In genomic region chr12:46292754-46293402, GRCh38 we compare ENCODE assay signal across 18 cellular contexts. TPM values are rescaled to one million over a fixed set of nuclear protein-coding genes. Genes with fewer than 3 reads are reported as not detected.
A peak's percentile ranks its signal among the peaks of the same experiment; 100 is the strongest.
DNase-seq lines count a peak whose midpoint lies in the region; TF ChIP-seq lines count a peak whose summit lies in the region.
"Had no signal": no experiment of that assay in that cellular context is flagged by ENCODE, and none has a peak within 500 bp of the region (broad histone marks: within the 10 kb centered on the region; RNA-seq: fewer than 3 reads in every experiment).

No MANE protein-coding gene starts in this region.

- CTCF ChIA-PET in OCI-LY7 (lab: Charles Lee; ENCODE audit: unreplicated experiment): no interaction called here

- H3K4me3 ChIP-seq in cardiac muscle cell (no peak overlapping the region), right atrium auricular region (no peak overlapping the region), OCI-LY7 (ENCODE audit: low read depth, low read length, poor library complexity, severe bottlenecking) (no peak overlapping the region), osteoblast (ENCODE audit: insufficient read depth, low read length) (no peak overlapping the region)
- H3K4me3 ChIP-seq: SK-N-MC had no signal

- no peak overlapping the region for H2AFZ ChIP-seq in OCI-LY7 (ENCODE audit: low read length)
- no peak overlapping the region for H2AFZ ChIP-seq in osteoblast (ENCODE audit: low read length)

- DNase-seq in cardiac muscle cell (ENCODE audit: low read depth in 1 of 2, low spot score in 1 of 2): peak in 1 of 2 donors; percentile 19
- no peak for DNase-seq in right atrium auricular region (ENCODE audit: low spot score)
- DNase-seq in OCI-LY7 (ENCODE audit: low spot score): no peak
- DNase-seq in chondrocyte (ENCODE audit: low spot score): no peak
- no peak for DNase-seq in osteoblast (ENCODE audit: insufficient read length, low spot score, missing footprints)
- no peak for DNase-seq in AG08396 (ENCODE audit: low spot score)
- no peak for DNase-seq in T-helper 9 cell
- no peak for DNase-seq in ACHN
- DNase-seq: CD8-positive, alpha-beta memory T cell; H7; left ventricle myocardium superior; NCI-H1417 treated with DMSO at 0.1 percent for 48 hours; NCI-H2171; retina had no signal

- H3K9me3 Mint-ChIP-seq in chondrocyte (ENCODE audit: low read depth): peaks cover 14% of the 10 kb centered on the region
- H3K9me3 Mint-ChIP-seq: central memory CD8-positive, alpha-beta T cell had no signal

- H3K27ac Mint-ChIP-seq in chondrocyte (ENCODE audit: unreplicated experiment): no peak overlapping the region
- H3K27ac Mint-ChIP-seq: activated T-helper 17 cell treated with anti-CD3 and anti-CD28 coated beads, Interleukin-2, amount 50 U/mL, for 72 hours; CD8-positive, alpha-beta memory T cell had no signal

- intact Hi-C loops in OCI-LY7 (cut with micrococcal nuclease; ENCODE audit: unreplicated experiment): no loop called here

- peaks cover 4% of the 10 kb centered on the region for H3K4me1 ChIP-seq in cardiac muscle cell (ENCODE audit: low read depth)
- no peaks in the 10 kb centered on the region for H3K4me1 ChIP-seq in right atrium auricular region
- H3K4me1 ChIP-seq in OCI-LY7 (ENCODE audit: insufficient read depth, low read length, poor library complexity, severe bottlenecking): no peaks in the 10 kb centered on the region
- H3K4me1 ChIP-seq in osteoblast (ENCODE audit: insufficient read depth, low read length): no peaks in the 10 kb centered on the region

- TF ChIP-seq CTCF in cardiac muscle cell (IDR thresholded peaks at IDR 0.05; ENCODE audit: low read depth, low read length): peak; percentile 14
- TF ChIP-seq CTCF in right atrium auricular region (IDR thresholded peaks at IDR 0.05): peak in 1 of 2 donors; percentile 26
- TF ChIP-seq CTCF in OCI-LY7 (conservative IDR thresholded peaks at IDR 0.05; ENCODE audit: low read length): 0 out of 2 replicates have a peak, but pooled peaks have one; percentile 13
- peak; percentile 35 for TF ChIP-seq CTCF in chondrocyte (IDR thresholded peaks at IDR 0.05)
- TF ChIP-seq CTCF in osteoblast (IDR thresholded peaks at IDR 0.05; ENCODE audit: extremely low read depth, low read depth, low read length): peak; percentile 42

- in situ Hi-C loops in ACHN (cut with HindIII; ENCODE audit: low pct_ligation_motif_present, low pct_unique_long_range_greater_than_20kb, low sequenced_read_pairs): no loop called here

- no TSS peak for BruUV-seq in OCI-LY7 (replicated peaks; lab: Mats Ljungman, UMichigan)

- POLR2A ChIA-PET in OCI-LY7 (lab: Charles Lee): no interaction called here

- peaks cover 8% of the 10 kb centered on the region for H3K36me3 Mint-ChIP-seq in chondrocyte (ENCODE audit: low read depth)

- no peaks in the 10 kb centered on the region for H3K9me3 ChIP-seq in cardiac muscle cell (ENCODE audit: low read depth)
- H3K9me3 ChIP-seq in right atrium auricular region: no peaks in the 10 kb centered on the region
- peaks cover 10% of the 10 kb centered on the region; the same call in 1 of the 2 replicates for H3K9me3 ChIP-seq in OCI-LY7 (ENCODE audit: low read length)
- H3K9me3 ChIP-seq in osteoblast (ENCODE audit: low read depth, low read length): no peaks in the 10 kb centered on the region
- H3K9me3 ChIP-seq: neutrophil had no signal

- no peaks in the 10 kb centered on the region for H3K36me3 ChIP-seq in cardiac muscle cell
- H3K36me3 ChIP-seq in right atrium auricular region: no peaks in the 10 kb centered on the region
- H3K36me3 ChIP-seq in OCI-LY7 (ENCODE audit: insufficient read depth, low read length): no peaks in the 10 kb centered on the region
- no peaks in the 10 kb centered on the region for H3K36me3 ChIP-seq in osteoblast (ENCODE audit: insufficient read depth, low read length)
- H3K36me3 ChIP-seq: neutrophil had no signal

- H3K27ac ChIP-seq in cardiac muscle cell: no peak overlapping the region
- H3K27ac ChIP-seq in right atrium auricular region: no peak overlapping the region
- H3K27ac ChIP-seq in OCI-LY7 (ENCODE audit: low read depth, low read length, poor library complexity, severe bottlenecking): no peak overlapping the region
- H3K27ac ChIP-seq in osteoblast (ENCODE audit: low read depth, low read length): no peak overlapping the region
- H3K27ac ChIP-seq: neutrophil, SK-N-MC had no signal

- peaks cover 3% of the 10 kb centered on the region for H3K27me3 Mint-ChIP-seq in chondrocyte (ENCODE audit: low read depth)
- H3K27me3 Mint-ChIP-seq: activated T-helper 17 cell treated with anti-CD3 and anti-CD28 coated beads, Interleukin-2, amount 50 U/mL, for 72 hours; central memory CD8-positive, alpha-beta T cell had no signal

- no peak overlapping the region for H3K4me2 ChIP-seq in OCI-LY7 (ENCODE audit: low read length)
- H3K4me2 ChIP-seq in osteoblast (ENCODE audit: insufficient read depth, low read length): no peak overlapping the region

- no peaks in the 10 kb centered on the region for H3K4me1 Mint-ChIP-seq in chondrocyte (ENCODE audit: low read depth)
- H3K4me1 Mint-ChIP-seq: activated T-helper 17 cell treated with anti-CD3 and anti-CD28 coated beads, Interleukin-2, amount 50 U/mL, for 72 hours; CD8-positive, alpha-beta memory T cell; central memory CD8-positive, alpha-beta T cell had no signal

- no peak overlapping the region for H3K4me3 Mint-ChIP-seq in chondrocyte (ENCODE audit: unreplicated experiment)
- H3K4me3 Mint-ChIP-seq: activated T-helper 17 cell treated with anti-CD3 and anti-CD28 coated beads, Interleukin-2, amount 50 U/mL, for 72 hours; CD8-positive, alpha-beta memory T cell; central memory CD8-positive, alpha-beta T cell had no signal

- no peaks in the 10 kb centered on the region for H3K9me2 ChIP-seq in OCI-LY7 (ENCODE audit: insufficient read depth, low read length)

- no peaks in the 10 kb centered on the region for H4K20me1 ChIP-seq in OCI-LY7 (ENCODE audit: insufficient read depth, low read length)
- H4K20me1 ChIP-seq in osteoblast (ENCODE audit: insufficient read depth, low read length): no peaks in the 10 kb centered on the region

- H3K79me2 ChIP-seq in OCI-LY7 (ENCODE audit: insufficient read depth, low read depth, low read length): no peaks in the 10 kb centered on the region
- no peaks in the 10 kb centered on the region for H3K79me2 ChIP-seq in osteoblast (ENCODE audit: insufficient read depth, low read length)

- no peaks in the 10 kb centered on the region for H3K27me3 ChIP-seq in cardiac muscle cell
- H3K27me3 ChIP-seq in right atrium auricular region: no peaks in the 10 kb centered on the region
- peaks cover 9% of the 10 kb centered on the region for H3K27me3 ChIP-seq in osteoblast (ENCODE audit: insufficient read depth, low read length)
- H3K27me3 ChIP-seq: neutrophil had no signal

RNA-seq across cellular contexts. Expression of gene SLC38A1, which starts 24.0 kb away (rescaled TPM):
- total RNA-seq in cardiac muscle cell (50.8 and 59.6 TPM in 2 replicates), right atrium auricular region (100 to 1,000 TPM in 1 of 2 donors, 10 to 100 TPM in 1; 79.6 to 116 TPM), OCI-LY7 (2022) (163 and 165 TPM in 2 replicates), chondrocyte (83.4 to 185 TPM (median 176 TPM) in 3 replicates), osteoblast (19.2 and 29.7 TPM in 2 replicates)
- polyA plus RNA-seq in cardiac muscle cell: 54.3 and 62.2 TPM in 2 replicates
- total RNA-seq in OCI-LY7 (2014; rRNA removed; shearing (Covaris generic)): 114 and 117 TPM in 2 replicates
